ENCODE assay signal across 1 cellular context in genomic region chr12:56010112-56010570, GRCh38.
TF ChIP-seq lines count a peak whose summit lies in the region.

No MANE protein-coding gene starts in this region.

TF ChIP-seq in GM12878, 131 proteins besides CTCF, POLR2A, EP300 and RAD21:
- TF ChIP-seq MEF2A (IDR thresholded peaks at IDR 0.05; ENCODE audit: insufficient read depth, low read depth, low read length) = no peak
- no peak for TF ChIP-seq IKZF1 (conservative IDR thresholded peaks at IDR 0.05)
- no peak for TF ChIP-seq MYB (IDR thresholded peaks at IDR 0.05; ENCODE audit: borderline replicate concordance, low read depth, low read length)
- no peak for TF ChIP-seq POU2F2 (IDR thresholded peaks at IDR 0.05; ENCODE audit: borderline replicate concordance, low read depth, low read length)
- TF ChIP-seq SP1 (IDR thresholded peaks at IDR 0.05; ENCODE audit: low read depth, low read length) = no peak
- no peak for TF ChIP-seq NFXL1 (IDR thresholded peaks at IDR 0.05; ENCODE audit: borderline replicate concordance)
- no peak for TF ChIP-seq KAT2A (conservative IDR thresholded peaks at IDR 0.05; ENCODE audit: control insufficient read depth, low read depth, low read length)
- no peak for TF ChIP-seq MYC (IDR thresholded peaks at IDR 0.05; ENCODE audit: insufficient read depth, insufficient read length, insufficient replicate concordance, low read length, severe bottlenecking)
- TF ChIP-seq GABPA (IDR thresholded peaks at IDR 0.05; ENCODE audit: low read depth) = no peak
- no peak for TF ChIP-seq KLF5 (IDR thresholded peaks at IDR 0.05; ENCODE audit: partially characterized antibody)
- TF ChIP-seq SIN3A (IDR thresholded peaks at IDR 0.05; ENCODE audit: low read depth, low read length) = no peak
- no peak for TF ChIP-seq ZBTB40 (IDR thresholded peaks at IDR 0.05; ENCODE audit: borderline replicate concordance)
